8 cellular contexts compared by ENCODE assay signal in genomic region chr4:82739292-82740190, GRCh38. TPM values are rescaled to one million over a fixed set of nuclear protein-coding genes. Genes with fewer than 3 reads are reported as not detected.
DNase-seq lines count a peak whose midpoint lies in the region; ATAC-seq and TF ChIP-seq lines count a peak whose summit lies in the region.

No MANE protein-coding gene starts in this region.

- H3K27me3 ChIP-seq in AG04450 (ENCODE audit: control insufficient read depth, insufficient read depth, low read length) (no peaks in the 10 kb centered on the region), trophoblast cell (ENCODE audit: insufficient read depth, low read length) (no peaks in the 10 kb centered on the region), uterus (no peaks in the 10 kb centered on the region)

- H3K23ac ChIP-seq in trophoblast cell (ENCODE audit: low read length), result no peak overlapping the region

- H3K27ac ChIP-seq in AG04450 (ENCODE audit: low read depth, low read length) (no peak overlapping the region), OCI-LY7 (ENCODE audit: low read depth, low read length, poor library complexity, severe bottlenecking) (no peak overlapping the region), trophoblast cell (ENCODE audit: low read depth, low read length) (no peak overlapping the region), uterus (no peak overlapping the region)

- no peak overlapping the region for H2BK120ac ChIP-seq in trophoblast cell (ENCODE audit: insufficient read depth, low read length, poor library complexity)

- DNase-seq in AG04450 (ENCODE audit: low read depth, low spot score) (no peak), OCI-LY7 (ENCODE audit: low spot score) (peak; percentile 71), germinal center (ENCODE audit: low spot score) (peak; percentile 88), trophoblast cell (peak; percentile 87 to 95), uterus (peak; percentile 24)
- DNase-seq in activated T-helper 9 cell treated with anti-CD3 and anti-CD28 coated beads, Interleukin-2, amount 50 U/mL, for 16 hours (ENCODE audit: low read depth), result peak; percentile 32

- H3K4ac ChIP-seq in trophoblast cell (ENCODE audit: low read depth, low read length), result no peak overlapping the region

- no CpG with 5 or more reads among the region's 23 CpGs for WGBS in trophoblast cell (ENCODE audit: extremely low coverage, insufficient coverage, insufficient read length)

- no TSS peak for BruUV-seq in OCI-LY7 (replicated peaks; lab: Mats Ljungman, UMichigan)

- no peak overlapping the region for H3K14ac ChIP-seq in trophoblast cell (ENCODE audit: low read length)

- POLR2A ChIA-PET in AG04450 (lab: Yijun Ruan, JAX) (interaction anchor here (0.7 kb wide), 1 partner anchor 278 kb away, joined by 3 read pairs; no protein-coding TSS in a partner anchor), OCI-LY7 (lab: Charles Lee) (no interaction called here)

- H4K12ac ChIP-seq in trophoblast cell (ENCODE audit: low read depth, low read length), result no peak overlapping the region

- H3K79me2 ChIP-seq in OCI-LY7 (ENCODE audit: insufficient read depth, low read depth, low read length) (no peaks in the 10 kb centered on the region), trophoblast cell (ENCODE audit: control insufficient read depth, insufficient read depth, low read length, poor library complexity) (no peaks in the 10 kb centered on the region)

- H2AFZ ChIP-seq in OCI-LY7 (ENCODE audit: low read length) (no peak overlapping the region), trophoblast cell (ENCODE audit: insufficient read depth, low read length, poor library complexity) (no peak overlapping the region)

- H3K4me3 ChIP-seq in AG04450 (ENCODE audit: low read depth, low read length) (no peak overlapping the region), OCI-LY7 (ENCODE audit: low read depth, low read length, poor library complexity, severe bottlenecking) (no peak overlapping the region), trophoblast cell (ENCODE audit: low read depth, low read length) (no peak overlapping the region), uterus (no peak overlapping the region)

- H3K36me3 ChIP-seq in OCI-LY7 (ENCODE audit: insufficient read depth, low read length) (no peaks in the 10 kb centered on the region), trophoblast cell (ENCODE audit: control insufficient read depth in 1 of 2, insufficient read depth in 2 of 2, low read length in 2 of 2) (no peaks in the 10 kb centered on the region), uterus (no peaks in the 10 kb centered on the region)

- no peaks in the 10 kb centered on the region for H3K9me2 ChIP-seq in OCI-LY7 (ENCODE audit: insufficient read depth, low read length)

- no peak overlapping the region for H3K9ac ChIP-seq in trophoblast cell (ENCODE audit: low read length)

- no peaks in the 10 kb centered on the region; the same call in 1 of the 2 replicates for H3K9me3 ChIP-seq in AG04450 (ENCODE audit: control insufficient read depth, insufficient read depth, low read length)
- H3K9me3 ChIP-seq in OCI-LY7 (ENCODE audit: low read length), result no peaks in the 10 kb centered on the region
- no peaks in the 10 kb centered on the region for H3K9me3 ChIP-seq in trophoblast cell (ENCODE audit: insufficient read depth, low read depth, low read length)
- H3K9me3 ChIP-seq in uterus, result no peaks in the 10 kb centered on the region

- TF ChIP-seq CTCF in AG04450 (IDR thresholded peaks at IDR 0.05; ENCODE audit: low read depth, low read length) (peak; percentile 90), OCI-LY7 (conservative IDR thresholded peaks at IDR 0.05; ENCODE audit: low read length) (peak; percentile 99), uterus (IDR thresholded peaks at IDR 0.05) (peak; percentile 38 to 70 (median 52))

- no peak overlapping the region for H4K8ac ChIP-seq in trophoblast cell (ENCODE audit: low read depth, low read length)

- H3K4me2 ChIP-seq in OCI-LY7 (ENCODE audit: low read length), result no peak overlapping the region
- no peak overlapping the region for H3K4me2 ChIP-seq in trophoblast cell (ENCODE audit: low read length)

- CTCF ChIA-PET in AG04450 (lab: Charles Lee), result interaction anchor here (0.6 to 7.9 kb wide), 65 partner anchors 8 to 378 kb away, joined by 3 to 196 read pairs (median 4); partner anchors contain the start of gene SCD5
- CTCF ChIA-PET in OCI-LY7 (lab: Charles Lee; ENCODE audit: unreplicated experiment), result interaction anchor here (0.5 to 0.6 kb wide), 2 partner anchors 46 to 184 kb away, joined by 3 read pairs; no protein-coding TSS in a partner anchor

- no peak overlapping the region for H4K91ac ChIP-seq in trophoblast cell (ENCODE audit: low read depth, low read length)

- peaks cover 2% of the 10 kb centered on the region for H3K79me1 ChIP-seq in trophoblast cell (ENCODE audit: low read length)

- H3K4me1 ChIP-seq in OCI-LY7 (ENCODE audit: insufficient read depth, low read length, poor library complexity, severe bottlenecking) (no peaks in the 10 kb centered on the region), trophoblast cell (ENCODE audit: control insufficient read depth in 1 of 2, insufficient read depth in 2 of 2, low read length in 2 of 2) (no peaks in the 10 kb centered on the region), uterus (no peaks in the 10 kb centered on the region)

- no peak overlapping the region for H2AK5ac ChIP-seq in trophoblast cell (ENCODE audit: low read length)

- ATAC-seq in GM18868 (IDR thresholded peaks at IDR 0.05; ENCODE audit: unreplicated experiment), result peak; percentile 100
- peak; percentile 84 for ATAC-seq in HG03060 (IDR thresholded peaks at IDR 0.05; ENCODE audit: low read depth, unreplicated experiment)

- intact Hi-C loops in OCI-LY7 (cut with micrococcal nuclease; ENCODE audit: unreplicated experiment) (loop anchor here (1.0 kb wide), 1 partner anchor 277 kb away; no protein-coding TSS in a partner anchor), uterus (cut with DNase I; ENCODE audit: low total_unique reads) (no loop called here)

- no peaks in the 10 kb centered on the region for H4K20me1 ChIP-seq in OCI-LY7 (ENCODE audit: insufficient read depth, low read length)

- H2BK5ac ChIP-seq in trophoblast cell (ENCODE audit: low read depth, low read length, poor library complexity), result no peak overlapping the region

- no peak overlapping the region for H2BK12ac ChIP-seq in trophoblast cell (ENCODE audit: low read length)

- no peak for TF ChIP-seq POLR2A in uterus (IDR thresholded peaks at IDR 0.05)

- H3K18ac ChIP-seq in trophoblast cell (ENCODE audit: low read length), result no peak overlapping the region

RNA-seq across cellular contexts. Expression of gene SCD5, which starts 59.1 kb away (rescaled TPM):
- 11.9 and 13.1 TPM in 2 replicates for polyA plus RNA-seq in AG04450 (2011; rRNA removed)
- polyA minus RNA-seq in AG04450 (2011; rRNA and poly(A)+ RNA removed), result 9.6 and 11.4 TPM in 2 replicates
- 0.47 and 1.1 TPM in 2 replicates for total RNA-seq in OCI-LY7 (2014; rRNA removed; shearing (Covaris generic))
- total RNA-seq in OCI-LY7 (2022), result 0.72 and 0.76 TPM in 2 replicates
- polyA plus RNA-seq in trophoblast cell (2013), result 2.8 TPM in 2 replicates
- total RNA-seq in uterus, result 10 to 100 TPM in 2 of 4 donors, 1 to 10 TPM in 2; 4.1 to 30.3 (median 7.8) TPM
